In genomic region chr16:20611350-20611902, GRCh38 we compare ENCODE assay signal across 10 cellular contexts. TPM values are rescaled to one million over a fixed set of nuclear protein-coding genes. Genes with fewer than 3 reads are reported as not detected.
DNase-seq lines count a peak whose midpoint lies in the region; ATAC-seq, FAIRE-seq and TF ChIP-seq lines count a peak whose summit lies in the region.
"Had no signal": no experiment of that assay in that cellular context is flagged by ENCODE, and none has a peak within 500 bp of the region (broad histone marks: within the 10 kb centered on the region; RNA-seq: fewer than 3 reads in every experiment).

No MANE protein-coding gene starts in this region.

- no peak overlapping the region for H2AK5ac ChIP-seq in mesenchymal stem cell (ENCODE audit: low read length, severe bottlenecking)

- H2BK15ac ChIP-seq in mesenchymal stem cell (ENCODE audit: low read depth, poor library complexity, severe bottlenecking), result no peak overlapping the region

- no peak for TF ChIP-seq EP300 in esophagus muscularis mucosa (IDR thresholded peaks at IDR 0.05)

- H3K4ac ChIP-seq in mesenchymal stem cell (ENCODE audit: low read depth in 1 of 2, low read length in 2 of 2), result no peak overlapping the region

- no peaks in the 10 kb centered on the region for H3K27me3 ChIP-seq in esophagus muscularis mucosa
- H3K27me3 ChIP-seq in pancreas, result no peaks in the 10 kb centered on the region
- no peaks in the 10 kb centered on the region for H3K27me3 ChIP-seq in mesenchymal stem cell (ENCODE audit: control insufficient read depth in 1 of 2, insufficient read depth in 1 of 2, low read length in 2 of 2)

- H2BK120ac ChIP-seq in mesenchymal stem cell (ENCODE audit: low read depth, low read length), result no peak overlapping the region

- no peak overlapping the region for H3K18ac ChIP-seq in mesenchymal stem cell (ENCODE audit: low read depth in 1 of 2, low read length in 2 of 2)

- H3K27ac ChIP-seq in esophagus muscularis mucosa (replicated peaks in 1 of 4), result peak overlapping the region; percentile 45 to 68 (median 60)
- peak overlapping the region; percentile 70 to 85 (median 83) for H3K27ac ChIP-seq in pancreas
- no peak overlapping the region for H3K27ac ChIP-seq in mesenchymal stem cell (ENCODE audit: low read length, poor library complexity, severe bottlenecking)

- H3K9ac ChIP-seq in mesenchymal stem cell (ENCODE audit: low read length), result no peak overlapping the region

- no peak overlapping the region for H2AFZ ChIP-seq in mesenchymal stem cell (ENCODE audit: low read depth, low read length)

- intact Hi-C loops in esophagus muscularis mucosa (cut with DNase I) (no loop called here), pancreas (cut with DNase I) (loop anchor here in 1 of 3 donors (10.0 kb wide), 1 partner anchor 53 kb away; no protein-coding TSS in a partner anchor)

- no peak overlapping the region for H3K4me2 ChIP-seq in mesenchymal stem cell (ENCODE audit: low read length, poor library complexity, severe bottlenecking)

- TF ChIP-seq CTCF in esophagus muscularis mucosa (IDR thresholded peaks at IDR 0.05) (no peak), pancreas (IDR thresholded peaks at IDR 0.05) (no peak)

- no peaks in the 10 kb centered on the region for H3K36me3 ChIP-seq in esophagus muscularis mucosa
- H3K36me3 ChIP-seq in pancreas, result no peaks in the 10 kb centered on the region
- no peaks in the 10 kb centered on the region for H3K36me3 ChIP-seq in mesenchymal stem cell (ENCODE audit: control insufficient read depth in 1 of 2, insufficient read depth in 2 of 2, low read depth in 1 of 2, low read length in 2 of 2)

- ATAC-seq in pancreas, result peak; percentile 67 to 80 (median 76)
- no peak for ATAC-seq in HG02623 (IDR thresholded peaks at IDR 0.05; ENCODE audit: unreplicated experiment)

- no peaks in the 10 kb centered on the region for H3K79me1 ChIP-seq in mesenchymal stem cell (replicated peaks; ENCODE audit: low read length, poor library complexity, severe bottlenecking)

- no peak overlapping the region for H3K23ac ChIP-seq in mesenchymal stem cell (ENCODE audit: low read length in 2 of 2)

- H2BK5ac ChIP-seq in mesenchymal stem cell (ENCODE audit: low read depth, low read length, poor library complexity, severe bottlenecking), result no peak overlapping the region

- H3K4me3 ChIP-seq in esophagus muscularis mucosa, result peak overlapping the region in 1 of 4 donors; percentile 3
- no peak overlapping the region for H3K4me3 ChIP-seq in pancreas
- no peak overlapping the region for H3K4me3 ChIP-seq in mesenchymal stem cell (ENCODE audit: insufficient read depth in 1 of 2, low read depth in 1 of 2, low read length in 2 of 2)

- H4K8ac ChIP-seq in mesenchymal stem cell (ENCODE audit: low read length), result no peak overlapping the region

- DNase-seq in DMS153 (lab: John Stamatoyannopoulos, UW), result peak; percentile 44
- DNase-seq in NCI-H345 (lab: John Stamatoyannopoulos, UW), result peak; percentile 80
- DNase-seq in esophagus muscularis mucosa (ENCODE audit: extremely low spot score), result no peak
- DNase-seq in pancreas, result peak; percentile 72 to 96 (median 90)
- DNase-seq in mesenchymal stem cell, result no peak
- DNase-seq in SIG-M5 treated with dmso at 0.1 percent for 504 hours (lab: John Stamatoyannopoulos, UW; ENCODE audit: unreplicated experiment), result no peak
- DNase-seq in activated CD4-positive, alpha-beta T cell treated with anti-CD3 and anti-CD28 coated beads, Interleukin-2, amount 50 U/mL, for 48 hours, result no peak
- DNase-seq: activated T-cell treated with anti-CD3 and anti-CD28 coated beads for 4 hours, foreskin fibroblast had no signal

- TF ChIP-seq POLR2A in esophagus muscularis mucosa (IDR thresholded peaks at IDR 0.05; ENCODE audit: low read depth), result no peak

- WGBS in esophagus muscularis mucosa, result 34% methylated on average over 2 of the region's 2 CpGs
- 19 to 24% methylated on average over 2 of the region's 2 CpGs for WGBS in pancreas, 2 donors
- 29% methylated on average over 2 of the region's 2 CpGs for WGBS in mesenchymal stem cell

- FAIRE-seq in pancreas (lab: Jason Lieb, UNC), result no peak

- peaks cover 0 to 43% (median 23%) of the 10 kb centered on the region in 4 donors for H3K4me1 ChIP-seq in esophagus muscularis mucosa
- peaks cover 4 to 15% (median 7%) of the 10 kb centered on the region in 3 donors for H3K4me1 ChIP-seq in pancreas
- H3K4me1 ChIP-seq in mesenchymal stem cell (ENCODE audit: control insufficient read depth, insufficient read depth, low read depth, low read length), result no peaks in the 10 kb centered on the region

- H3K9me3 ChIP-seq in esophagus muscularis mucosa, result no peaks in the 10 kb centered on the region
- no peaks in the 10 kb centered on the region for H3K9me3 ChIP-seq in pancreas
- H3K9me3 ChIP-seq in mesenchymal stem cell (ENCODE audit: control insufficient read depth, low read length), result no peaks in the 10 kb centered on the region

- H4K91ac ChIP-seq in mesenchymal stem cell (ENCODE audit: low read length), result no peak overlapping the region

- no peak overlapping the region for H2BK12ac ChIP-seq in mesenchymal stem cell (ENCODE audit: low read length in 2 of 2)

- no peak overlapping the region for H3K14ac ChIP-seq in mesenchymal stem cell (ENCODE audit: low read length in 2 of 2)

RNA-seq across cellular contexts. Expression of gene ACSM2B, which starts 35.3 kb away (rescaled TPM):
- total RNA-seq in esophagus muscularis mucosa (not detected), pancreas (under 1 TPM in 2 of 6 donors, not detected in 4; 0.51 to 0.56 TPM)
- under 1 TPM; 0.21 to 0.76 TPM for polyA plus RNA-seq in pancreas
- not detected for polyA plus RNA-seq in mesenchymal stem cell (2013, experiment 1 of 2)
- not detected for polyA plus RNA-seq in mesenchymal stem cell (2013, experiment 2 of 2)

Comparison
In these comparisons a context has a peak if more than half of its experiments do, and no peak if none do; other contexts are left out.
1. DNase-seq: peak in DMS153 (single experiment), NCI-H345 (single experiment) and pancreas (6 of 6); none in esophagus muscularis mucosa (single experiment), mesenchymal stem cell (single experiment), SIG-M5 treated with dmso at 0.1 percent for 504 hours (single experiment) and activated CD4-positive, alpha-beta T cell treated with anti-CD3 and anti-CD28 coated beads, Interleukin-2, amount 50 U/mL, for 48 hours (0 of 2).